ENCODE assay signal across 8 cellular contexts in genomic region chr1:151346082-151346768, GRCh38. TPM values are rescaled to one million over a fixed set of nuclear protein-coding genes. Genes with fewer than 3 reads are reported as not detected.
DNase-seq lines count a peak whose midpoint lies in the region; TF ChIP-seq lines count a peak whose summit lies in the region.

No MANE protein-coding gene starts in this region.

- H3K27ac ChIP-seq in thyroid gland = peak overlapping the region; percentile 10 to 92 (median 88)

- peak overlapping the region; percentile 51 for H3K4me3 ChIP-seq in lower leg skin (ENCODE audit: low read depth, poor library complexity, severe bottlenecking)
- peak overlapping the region in 2 of 3 donors; percentile 29 to 58 for H3K4me3 ChIP-seq in thyroid gland (replicated peaks in 1 of 3)

- no peak for TF ChIP-seq POLR2A in lower leg skin (IDR thresholded peaks at IDR 0.05)
- TF ChIP-seq POLR2A in thyroid gland (IDR thresholded peaks at IDR 0.05) = no peak

- intact Hi-C loops in lower leg skin (cut with DNase I; ENCODE audit: low total_unique reads) = no loop called here
- intact Hi-C loops in thyroid gland (cut with DNase I) = no loop called here

- TF ChIP-seq CTCF in lower leg skin (IDR thresholded peaks at IDR 0.05) (no peak), thyroid gland (IDR thresholded peaks at IDR 0.05) (no peak)

- peaks cover 14 to 17% of the 10 kb centered on the region in 2 donors for H3K36me3 ChIP-seq in thyroid gland

- 55 to 58% methylated on average over 7 of the region's 7 CpGs for WGBS in lower leg skin, 2 donors
- 48% methylated on average over 7 of the region's 7 CpGs for WGBS in thyroid gland, 2 donors

- H3K9me3 ChIP-seq in thyroid gland = no peaks in the 10 kb centered on the region

- no peaks in the 10 kb centered on the region for H3K27me3 ChIP-seq in thyroid gland

- H3K4me1 ChIP-seq in thyroid gland = peaks cover 9 to 10% of the 10 kb centered on the region in 2 donors

- peak; percentile 64 for DNase-seq in activated CD8-positive, alpha-beta memory T cell treated with anti-CD3 and anti-CD28 coated beads for 24 hours
- no peak for DNase-seq in activated CD8-positive, alpha-beta memory T cell treated with anti-CD3 and anti-CD28 coated beads, Interleukin-2, amount 50 U/mL, for 48 hours
- DNase-seq in astrocyte of the hippocampus (ENCODE audit: low read depth, low spot score) (peak; percentile 23), lower leg skin (ENCODE audit: low spot score in 2 of 2) (no peak), thyroid gland (no peak), Kasumi-1 (lab: John Stamatoyannopoulos, UW) (no peak), CD1c-positive myeloid dendritic cell (ENCODE audit: extremely low spot score) (no peak), Ammon's horn (ENCODE audit: low spot score) (no peak)

RNA-seq across cellular contexts. Expression of gene RFX5, which starts 0.8 kb away (rescaled TPM):
- 10 to 100 TPM; 13.2 to 23.2 (median 16.7) TPM for total RNA-seq in lower leg skin
- total RNA-seq in thyroid gland = 10 to 100 TPM; 36.0 to 69.9 (median 58.4) TPM

RNA-seq across cellular contexts. Expression of gene PI4KB, which starts 19.0 kb away (rescaled TPM):
- 10 to 100 TPM; 45.4 to 55.3 (median 49.4) TPM for total RNA-seq in lower leg skin
- total RNA-seq in thyroid gland = 100 to 1,000 TPM in 3 of 4 donors, 10 to 100 TPM in 1; 93.1 to 110 (median 107) TPM

RNA-seq across cellular contexts. Expression of gene SELENBP1, which starts 26.3 kb away (rescaled TPM):
- total RNA-seq in lower leg skin (10 to 100 TPM; 25.4 to 39.9 (median 38.1) TPM), thyroid gland (100 to 1,000 TPM; 151 to 513 (median 310) TPM)

RNA-seq across cellular contexts. Expression of gene PSMB4, which starts 53.1 kb away (rescaled TPM):
- total RNA-seq in lower leg skin (100 to 1,000 TPM; 188 to 267 (median 213) TPM), thyroid gland (100 to 1,000 TPM; 154 to 283 (median 226) TPM)

Comparison
In these comparisons a context has a peak if more than half of its experiments do, and no peak if none do; other contexts are left out.
1. DNase-seq: peak in activated CD8-positive, alpha-beta memory T cell treated with anti-CD3 and anti-CD28 coated beads for 24 hours (single experiment) and astrocyte of the hippocampus (single experiment); none in activated CD8-positive, alpha-beta memory T cell treated with anti-CD3 and anti-CD28 coated beads, Interleukin-2, amount 50 U/mL, for 48 hours (single experiment), lower leg skin (0 of 2), thyroid gland (0 of 2), Kasumi-1 (0 of 2), CD1c-positive myeloid dendritic cell (single experiment) and Ammon's horn (single experiment).